ENCODE assay signal across 6 cellular contexts in the genomic region with DNA sequence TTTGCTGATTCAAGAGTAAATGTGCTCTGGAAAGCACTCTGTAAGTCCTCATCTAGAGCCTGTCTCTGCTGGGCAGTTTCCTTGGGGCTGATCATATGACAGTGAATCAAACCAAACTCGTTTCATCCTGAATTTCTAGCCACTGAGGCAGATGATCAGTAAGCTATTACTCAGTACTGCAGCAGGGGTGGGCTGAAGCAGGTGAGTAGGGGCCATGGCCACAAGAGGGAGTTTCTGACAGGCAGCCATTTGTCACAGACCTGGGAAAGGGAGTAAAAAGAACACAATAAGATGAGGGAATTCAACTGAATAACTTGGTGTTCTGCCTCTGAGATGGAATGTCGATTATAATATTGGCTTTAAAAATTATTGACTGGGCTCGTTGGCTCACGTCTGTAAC. TPM values are rescaled to one million over a fixed set of nuclear protein-coding genes. Genes with fewer than 3 reads are reported as not detected.
"Had no signal": no experiment of that assay in that cellular context is flagged by ENCODE, and none has a peak within 500 bp of the region (broad histone marks: within the 10 kb centered on the region; RNA-seq: fewer than 3 reads in every experiment).

No MANE protein-coding gene starts in this region.

RNA-seq across cellular contexts. Expression of gene HSFY2, which starts 19.4 kb away (rescaled TPM):
- total RNA-seq: GM23248, H1, H4, H7, H9, HFFc6 had no signal
- polyA plus RNA-seq: GM23248, H1 had no signal
